In genomic region chr10:61903991-61904350, GRCh38 we compare ENCODE assay signal across 8 cellular contexts.
A peak's percentile ranks its signal among the peaks of the same experiment; 100 is the strongest.
DNase-seq lines count a peak whose midpoint lies in the region; ATAC-seq and TF ChIP-seq lines count a peak whose summit lies in the region.

No MANE protein-coding gene starts in this region.

- TF ChIP-seq CTCF in SU-DHL-6 (IDR thresholded peaks at IDR 0.05; ENCODE audit: insufficient read depth, low read length, poor library complexity, severe bottlenecking) (no peak), foreskin fibroblast (IDR thresholded peaks at IDR 0.05; ENCODE audit: low read depth, low read length) (no peak)

- H3F3A ChIP-seq in SU-DHL-6 (ENCODE audit: insufficient read depth) = peaks cover 79% of the 10 kb centered on the region

- H3K4me3 ChIP-seq in SU-DHL-6 (ENCODE audit: insufficient read depth, low read length, poor library complexity, severe bottlenecking) = peak overlapping the region; percentile 94
- H3K4me3 ChIP-seq in foreskin fibroblast (ENCODE audit: low read depth in 1 of 2, low read length in 2 of 2) = peak overlapping the region; percentile 72 to 86
- H3K4me3 ChIP-seq in skeletal muscle cell (ENCODE audit: low read depth, low read length) = peak overlapping the region; percentile 88

- H3K9me3 ChIP-seq in SU-DHL-6 (ENCODE audit: insufficient read depth, low read length) = no peaks in the 10 kb centered on the region

- H4K20me1 ChIP-seq in SU-DHL-6 (ENCODE audit: low read depth, low read length) = no peaks in the 10 kb centered on the region

- H3K27me3 ChIP-seq in SU-DHL-6 (ENCODE audit: low read length) = no peaks in the 10 kb centered on the region

- H3K36me3 ChIP-seq in SU-DHL-6 (ENCODE audit: low read length) = peaks cover 7% of the 10 kb centered on the region; the same call in 1 of the 2 replicates

- peak overlapping the region; percentile 99 for H3K4me2 ChIP-seq in SU-DHL-6 (ENCODE audit: low read depth, low read length, poor library complexity, severe bottlenecking)

- peak overlapping the region; percentile 99 for H3K27ac ChIP-seq in SU-DHL-6 (ENCODE audit: low read depth, low read length)

- H3K79me2 ChIP-seq in SU-DHL-6 (ENCODE audit: insufficient read depth, low read length) = peaks cover 75% of the 10 kb centered on the region

- H3K9me2 ChIP-seq in SU-DHL-6 (replicated peaks; ENCODE audit: insufficient read depth, low read length) = no peaks in the 10 kb centered on the region

- no peak for ATAC-seq in GM18867 (IDR thresholded peaks at IDR 0.05; ENCODE audit: unreplicated experiment)

- DNase-seq in DMS153 treated with DMSO at 0.1 percent for 48 hours (lab: John Stamatoyannopoulos, UW; ENCODE audit: unreplicated experiment) = peak; percentile 44
- DNase-seq in DMS153 (lab: John Stamatoyannopoulos, UW) = no peak
- DNase-seq in foreskin fibroblast = no peak
- no peak for DNase-seq in skeletal muscle cell (ENCODE audit: low read depth)
- DNase-seq in NCI-H1436 (lab: John Stamatoyannopoulos, UW) = no peak
- DNase-seq in SHP77 (lab: John Stamatoyannopoulos, UW) = no peak

- H3K9ac ChIP-seq in SU-DHL-6 (ENCODE audit: low read length) = peak overlapping the region; percentile 88

- H2AFZ ChIP-seq in SU-DHL-6 (ENCODE audit: low read depth, low read length, severe bottlenecking) = no peak overlapping the region
